ENCODE assay signal across 25 cellular contexts in genomic region chrX:117711774-117712173, GRCh38.
"Had no signal": no experiment of that assay in that cellular context is flagged by ENCODE, and none has a peak within 500 bp of the region (broad histone marks: within the 10 kb centered on the region; RNA-seq: fewer than 3 reads in every experiment).

No MANE protein-coding gene starts in this region.

- H3K27me3 Mint-ChIP-seq: activated CD4-positive, alpha-beta memory T cell treated with anti-CD3 and anti-CD28 coated beads, Interleukin-2, amount 10 ng/mL, durations not matched to agents 7 days and 5 days; activated CD4-positive, alpha-beta T cell treated with anti-CD3 and anti-CD28 coated beads, Interleukin-2, amount 10 ng/mL, durations not matched to agents 24 days and 14 days; activated naive CD4-positive, alpha-beta T cell treated with anti-CD3 and anti-CD28 coated beads, Interleukin-2, amount 10 ng/mL, durations not matched to agents 7 days and 5 days; activated naive CD8-positive, alpha-beta T cell treated with anti-CD3 and anti-CD28 coated beads, Interleukin-2, amount 10 ng/mL, durations not matched to agents 7 days and 5 days; effector memory CD8-positive, alpha-beta T cell; progenitor cell of endocrine pancreas had no signal

- H3K4me3 Mint-ChIP-seq: activated CD4-positive, alpha-beta memory T cell treated with anti-CD3 and anti-CD28 coated beads, Interleukin-2, amount 10 ng/mL, durations not matched to agents 7 days and 5 days; activated CD4-positive, alpha-beta T cell treated with anti-CD3 and anti-CD28 coated beads, Interleukin-2, amount 10 ng/mL, durations not matched to agents 24 days and 14 days; activated naive CD4-positive, alpha-beta T cell treated with anti-CD3 and anti-CD28 coated beads, Interleukin-2, amount 10 ng/mL, durations not matched to agents 7 days and 5 days; activated naive CD8-positive, alpha-beta T cell treated with anti-CD3 and anti-CD28 coated beads, Interleukin-2, amount 10 ng/mL, durations not matched to agents 7 days and 5 days; activated T-cell treated with anti-CD3 and anti-CD28 coated beads, Interleukin-2, amount 50 U/mL, for 24 hours; effector memory CD8-positive, alpha-beta T cell; nephron progenitor cell had no signal

- H3K27ac Mint-ChIP-seq: activated CD4-positive, alpha-beta memory T cell treated with anti-CD3 and anti-CD28 coated beads, Interleukin-2, amount 10 ng/mL, durations not matched to agents 7 days and 5 days; activated CD4-positive, alpha-beta T cell treated with anti-CD3 and anti-CD28 coated beads, Interleukin-2, amount 10 ng/mL, durations not matched to agents 24 days and 14 days; activated naive CD4-positive, alpha-beta T cell treated with anti-CD3 and anti-CD28 coated beads, Interleukin-2, amount 10 ng/mL, durations not matched to agents 7 days and 5 days; activated naive CD8-positive, alpha-beta T cell treated with anti-CD3 and anti-CD28 coated beads, Interleukin-2, amount 10 ng/mL, durations not matched to agents 7 days and 5 days; activated T-cell treated with anti-CD3 and anti-CD28 coated beads, Interleukin-2, amount 50 U/mL, for 24 hours; effector memory CD8-positive, alpha-beta T cell; nephron progenitor cell; progenitor cell of endocrine pancreas had no signal

- H3K9me3 Mint-ChIP-seq: activated CD4-positive, alpha-beta memory T cell treated with anti-CD3 and anti-CD28 coated beads, Interleukin-2, amount 10 ng/mL, durations not matched to agents 7 days and 5 days; activated CD4-positive, alpha-beta T cell treated with anti-CD3 and anti-CD28 coated beads, Interleukin-2, amount 10 ng/mL, durations not matched to agents 24 days and 14 days; activated naive CD4-positive, alpha-beta T cell treated with anti-CD3 and anti-CD28 coated beads, Interleukin-2, amount 10 ng/mL, durations not matched to agents 7 days and 5 days; activated naive CD8-positive, alpha-beta T cell treated with anti-CD3 and anti-CD28 coated beads, Interleukin-2, amount 10 ng/mL, durations not matched to agents 7 days and 5 days; activated T-cell treated with anti-CD3 and anti-CD28 coated beads, Interleukin-2, amount 50 U/mL, for 24 hours had no signal

- DNase-seq: activated CD4-positive, alpha-beta memory T cell treated with anti-CD3 and anti-CD28 coated beads, Interleukin-2, amount 10 ng/mL, durations not matched to agents 7 days and 5 days; activated CD4-positive, alpha-beta T cell treated with anti-CD3 and anti-CD28 coated beads, Interleukin-2, amount 10 ng/mL, durations not matched to agents 24 days and 14 days; activated CD4-positive, CD25-positive, alpha-beta regulatory T cell treated with anti-CD3 and anti-CD28 coated beads, Interleukin-2, amount 50 U/mL, for 72 hours; activated CD8-positive, alpha-beta memory T cell treated with anti-CD3 and anti-CD28 coated beads, Interleukin-2, amount 50 U/mL, for 48 hours; activated gamma-delta T cell; activated naive CD4-positive, alpha-beta T cell treated with anti-CD3 and anti-CD28 coated beads, Interleukin-2, amount 10 ng/mL, durations not matched to agents 7 days and 5 days; activated naive CD8-positive, alpha-beta T cell treated with anti-CD3 and anti-CD28 coated beads, Interleukin-2, amount 10 ng/mL, durations not matched to agents 7 days and 5 days; activated T-cell treated with anti-CD3 and anti-CD28 coated beads, Interleukin-2, amount 50 U/mL, for 24 hours; caudate nucleus; cortex of kidney; effector memory CD8-positive, alpha-beta T cell; hippocampal formation; left cardiac atrium; left ventricle myocardium superior; nephron progenitor cell; ovary; right lobe of liver; stimulated activated CD4-positive, alpha-beta T cell treated with anti-CD3 and anti-CD28 coated beads, Interleukin-2, amount 100 ng/mL, for 48 hours; stimulated activated naive CD8-positive, alpha-beta T cell treated with anti-CD3 and anti-CD28 coated beads, Interleukin-15, Interleukin-2, amounts not matched to agents 100 U/mL and 50 U/mL, for 24 hours; T1000; testis; transverse colon; WERI-Rb-1 had no signal

- H3K36me3 Mint-ChIP-seq: activated naive CD4-positive, alpha-beta T cell treated with anti-CD3 and anti-CD28 coated beads, Interleukin-2, amount 10 ng/mL, durations not matched to agents 7 days and 5 days; activated naive CD8-positive, alpha-beta T cell treated with anti-CD3 and anti-CD28 coated beads, Interleukin-2, amount 10 ng/mL, durations not matched to agents 7 days and 5 days had no signal

- H3K4me1 Mint-ChIP-seq: activated CD4-positive, alpha-beta memory T cell treated with anti-CD3 and anti-CD28 coated beads, Interleukin-2, amount 10 ng/mL, durations not matched to agents 7 days and 5 days; activated CD4-positive, alpha-beta T cell treated with anti-CD3 and anti-CD28 coated beads, Interleukin-2, amount 10 ng/mL, durations not matched to agents 24 days and 14 days; activated naive CD4-positive, alpha-beta T cell treated with anti-CD3 and anti-CD28 coated beads, Interleukin-2, amount 10 ng/mL, durations not matched to agents 7 days and 5 days; activated naive CD8-positive, alpha-beta T cell treated with anti-CD3 and anti-CD28 coated beads, Interleukin-2, amount 10 ng/mL, durations not matched to agents 7 days and 5 days; nephron progenitor cell had no signal

- ATAC-seq: effector memory CD8-positive, alpha-beta T cell; gastroesophageal sphincter; left cardiac atrium; left ventricle myocardium superior; stimulated activated naive CD8-positive, alpha-beta T cell treated with anti-CD3 and anti-CD28 coated beads, Interleukin-15, Interleukin-2, amounts not matched to agents 100 U/mL and 50 U/mL, for 24 hours had no signal
